25 cellular contexts compared by ENCODE assay signal in the genomic region with DNA sequence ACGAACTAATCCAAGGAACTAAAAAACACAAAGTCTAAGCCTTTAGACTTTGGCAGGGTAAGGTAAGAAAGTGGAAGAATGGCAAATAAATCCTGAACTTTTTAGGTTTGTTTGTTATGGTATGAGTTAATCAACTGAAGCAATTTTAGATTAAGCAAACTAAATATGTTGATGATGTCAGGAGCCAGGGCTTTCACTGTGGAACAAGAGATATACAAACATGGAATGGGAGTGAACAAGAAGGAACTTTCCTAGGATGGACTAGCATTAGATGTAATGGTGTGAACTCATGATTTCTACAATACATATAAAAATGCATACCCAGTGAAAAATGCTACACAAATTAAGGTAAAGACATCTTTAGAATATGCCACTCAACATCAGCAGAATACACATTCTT.
"Had no signal": no experiment of that assay in that cellular context is flagged by ENCODE, and none has a peak within 500 bp of the region (broad histone marks: within the 10 kb centered on the region; RNA-seq: fewer than 3 reads in every experiment).

No MANE protein-coding gene starts in this region.

- H3K4me3 ChIP-seq: left ventricle myocardium inferior, lung, neural progenitor cell, ovary, right atrium auricular region, right lobe of liver, smooth muscle cell, stomach, testis, thyroid gland, transverse colon, upper lobe of left lung had no signal

- H3K9me3 ChIP-seq: left ventricle myocardium inferior, neutrophil, ovary, right atrium auricular region, right lobe of liver, stomach, testis, thyroid gland, transverse colon, upper lobe of left lung had no signal

- H3K36me3 ChIP-seq: neural progenitor cell, ovary, right lobe of liver had no signal

- H3K4me2 ChIP-seq: neural progenitor cell, smooth muscle cell had no signal

- H3K27me3 ChIP-seq: neural progenitor cell, neutrophil, ovary, right atrium auricular region, right lobe of liver, stomach, testis, thyroid gland, transverse colon, upper lobe of left lung had no signal

- H3K4me3 Mint-ChIP-seq: mesothelial cell of epicardium; naive B cell; natural killer cell; nephron progenitor cell; neural progenitor cell; stimulated activated naive B cell treated with anti-CD40 and anti-IgM and Interleukin-4, amounts not matched to agents 10 μg/mL and 1 μg/mL and 100 μg/mL, for 72 hours had no signal

- DNase-seq: hippocampal formation; kidney; left ventricle myocardium inferior; mesendoderm; naive B cell; natural killer cell; nephron progenitor cell; ovary; right lobe of liver; stimulated activated CD4-positive, alpha-beta T cell treated with anti-CD3 and anti-CD28 coated beads, Interleukin-2, amount 100 ng/mL, for 24 hours; stimulated activated CD4-positive, alpha-beta T cell treated with anti-CD3 and anti-CD28 coated beads, Interleukin-4, amount 100 ng/mL, for 1 hour; stimulated activated naive B cell treated with anti-CD40 and anti-IgM and Interleukin-4, amounts not matched to agents 10 μg/mL and 1 μg/mL and 100 μg/mL, for 72 hours; stimulated activated naive CD8-positive, alpha-beta T cell treated with anti-CD3 and anti-CD28 coated beads, Interleukin-15, Interleukin-2, amounts not matched to agents 100 U/mL and 50 U/mL, for 24 hours; stomach; testis; thyroid gland; transverse colon; upper lobe of left lung had no signal

- H3K27ac ChIP-seq: left ventricle myocardium inferior, neural progenitor cell, ovary, right atrium auricular region, right lobe of liver, stomach, testis, transverse colon, upper lobe of left lung had no signal

- H3K27ac Mint-ChIP-seq: mesothelial cell of epicardium; nephron progenitor cell; neural progenitor cell; progenitor cell of endocrine pancreas; stimulated activated naive B cell treated with anti-CD40 and anti-IgM and Interleukin-4, amounts not matched to agents 10 μg/mL and 1 μg/mL and 100 μg/mL, for 72 hours had no signal

- H3K27me3 Mint-ChIP-seq: naive B cell; progenitor cell of endocrine pancreas; stimulated activated naive B cell treated with anti-CD40 and anti-IgM and Interleukin-4, amounts not matched to agents 10 μg/mL and 1 μg/mL and 100 μg/mL, for 72 hours had no signal

- H2AFZ ChIP-seq: neural progenitor cell had no signal

- H3K9me3 Mint-ChIP-seq: naive B cell; natural killer cell; neural progenitor cell; stimulated activated naive B cell treated with anti-CD40 and anti-IgM and Interleukin-4, amounts not matched to agents 10 μg/mL and 1 μg/mL and 100 μg/mL, for 72 hours had no signal

- ATAC-seq: natural killer cell; stimulated activated naive B cell treated with anti-CD40 and anti-IgM and Interleukin-4, amounts not matched to agents 10 μg/mL and 1 μg/mL and 100 μg/mL, for 72 hours; stimulated activated naive CD8-positive, alpha-beta T cell treated with anti-CD3 and anti-CD28 coated beads, Interleukin-15, Interleukin-2, amounts not matched to agents 100 U/mL and 50 U/mL, for 24 hours had no signal
